ENCODE assay signal across 1 cellular context in the genomic region with DNA sequence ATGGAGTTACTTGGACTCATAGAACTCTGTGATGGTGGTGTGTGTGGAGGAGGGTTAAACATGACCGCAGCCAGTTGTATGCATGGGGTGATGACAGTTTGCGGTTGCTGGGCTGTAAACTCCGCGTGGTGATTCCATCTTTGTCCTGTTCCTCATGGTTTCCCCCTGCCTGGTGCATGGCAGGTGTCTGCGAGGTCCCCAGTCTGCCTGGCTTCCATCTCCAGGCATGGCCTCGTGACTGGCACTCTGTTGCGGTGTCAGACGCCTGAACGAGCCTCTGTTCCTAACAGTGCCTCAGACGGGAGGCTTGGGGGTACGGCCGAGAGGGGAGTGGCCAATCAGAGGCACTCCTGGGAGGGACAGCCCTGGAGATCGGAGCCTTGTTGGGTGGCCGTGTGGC.
A peak's percentile ranks its signal among the peaks of the same experiment; 100 is the strongest.
TF ChIP-seq lines count a peak whose summit lies in the region.

No MANE protein-coding gene starts in this region.

TF ChIP-seq in K562, 482 proteins besides CTCF, POLR2A, EP300 and RAD21 (continued from another document):
- TF ChIP-seq, protein P1, sequence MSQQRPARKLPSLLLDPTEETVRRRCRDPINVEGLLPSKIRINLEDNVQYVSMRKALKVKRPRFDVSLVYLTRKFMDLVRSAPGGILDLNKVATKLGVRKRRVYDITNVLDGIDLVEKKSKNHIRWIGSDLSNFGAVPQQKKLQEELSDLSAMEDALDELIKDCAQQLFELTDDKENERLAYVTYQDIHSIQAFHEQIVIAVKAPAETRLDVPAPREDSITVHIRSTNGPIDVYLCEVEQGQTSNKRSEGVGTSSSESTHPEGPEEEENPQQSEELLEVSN (IDR thresholded peaks at IDR 0.05; ENCODE audit: borderline replicate concordance in 1 of 2, extremely low read depth in 1 of 2, insufficient read depth in 1 of 2, insufficient read length in 1 of 2, low read depth in 1 of 2, low read length in 1 of 2, poor library complexity in 1 of 2, severe bottlenecking in 1 of 2) = peak in 1 of 2 experiments; percentile 51
- TF ChIP-seq CBFB (CRISPR knock-in tag; IDR thresholded peaks at IDR 0.05) (peak; percentile 86), ESRRA (IDR thresholded peaks at IDR 0.05; ENCODE audit: borderline replicate concordance, low read depth) (peak; percentile 65; the same call in 1 of the 2 replicates), RNF2 (IDR thresholded peaks at IDR 0.05) (peak; percentile 41; the same call in 1 of the 2 replicates), RBM34 (IDR thresholded peaks at IDR 0.05; ENCODE audit: borderline replicate concordance, insufficient read depth, low read length) (no peak), TEAD4 (IDR thresholded peaks at IDR 0.05; ENCODE audit: low read length) (peak; percentile 27; the same call in 1 of the 2 replicates), TEAD4 (CRISPR knock-in tag; IDR thresholded peaks at IDR 0.05; ENCODE audit: borderline replicate concordance) (no peak)
- TF ChIP-seq, protein P2, sequence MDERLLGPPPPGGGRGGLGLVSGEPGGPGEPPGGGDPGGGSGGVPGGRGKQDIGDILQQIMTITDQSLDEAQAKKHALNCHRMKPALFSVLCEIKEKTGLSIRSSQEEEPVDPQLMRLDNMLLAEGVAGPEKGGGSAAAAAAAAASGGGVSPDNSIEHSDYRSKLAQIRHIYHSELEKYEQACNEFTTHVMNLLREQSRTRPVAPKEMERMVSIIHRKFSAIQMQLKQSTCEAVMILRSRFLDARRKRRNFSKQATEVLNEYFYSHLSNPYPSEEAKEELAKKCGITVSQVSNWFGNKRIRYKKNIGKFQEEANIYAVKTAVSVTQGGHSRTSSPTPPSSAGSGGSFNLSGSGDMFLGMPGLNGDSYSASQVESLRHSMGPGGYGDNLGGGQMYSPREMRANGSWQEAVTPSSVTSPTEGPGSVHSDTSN (CRISPR knock-in tag; IDR thresholded peaks at IDR 0.05; ENCODE audit: low read depth) = no peak
- TF ChIP-seq, protein P2 (tag; conservative IDR thresholded peaks at IDR 0.05; ENCODE audit: low read depth) = peak; percentile 65
- TF ChIP-seq, protein P3, sequence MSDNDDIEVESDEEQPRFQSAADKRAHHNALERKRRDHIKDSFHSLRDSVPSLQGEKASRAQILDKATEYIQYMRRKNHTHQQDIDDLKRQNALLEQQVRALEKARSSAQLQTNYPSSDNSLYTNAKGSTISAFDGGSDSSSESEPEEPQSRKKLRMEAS (CRISPR knock-in tag; IDR thresholded peaks at IDR 0.05) = peak; percentile 66
- TF ChIP-seq, protein P4, sequence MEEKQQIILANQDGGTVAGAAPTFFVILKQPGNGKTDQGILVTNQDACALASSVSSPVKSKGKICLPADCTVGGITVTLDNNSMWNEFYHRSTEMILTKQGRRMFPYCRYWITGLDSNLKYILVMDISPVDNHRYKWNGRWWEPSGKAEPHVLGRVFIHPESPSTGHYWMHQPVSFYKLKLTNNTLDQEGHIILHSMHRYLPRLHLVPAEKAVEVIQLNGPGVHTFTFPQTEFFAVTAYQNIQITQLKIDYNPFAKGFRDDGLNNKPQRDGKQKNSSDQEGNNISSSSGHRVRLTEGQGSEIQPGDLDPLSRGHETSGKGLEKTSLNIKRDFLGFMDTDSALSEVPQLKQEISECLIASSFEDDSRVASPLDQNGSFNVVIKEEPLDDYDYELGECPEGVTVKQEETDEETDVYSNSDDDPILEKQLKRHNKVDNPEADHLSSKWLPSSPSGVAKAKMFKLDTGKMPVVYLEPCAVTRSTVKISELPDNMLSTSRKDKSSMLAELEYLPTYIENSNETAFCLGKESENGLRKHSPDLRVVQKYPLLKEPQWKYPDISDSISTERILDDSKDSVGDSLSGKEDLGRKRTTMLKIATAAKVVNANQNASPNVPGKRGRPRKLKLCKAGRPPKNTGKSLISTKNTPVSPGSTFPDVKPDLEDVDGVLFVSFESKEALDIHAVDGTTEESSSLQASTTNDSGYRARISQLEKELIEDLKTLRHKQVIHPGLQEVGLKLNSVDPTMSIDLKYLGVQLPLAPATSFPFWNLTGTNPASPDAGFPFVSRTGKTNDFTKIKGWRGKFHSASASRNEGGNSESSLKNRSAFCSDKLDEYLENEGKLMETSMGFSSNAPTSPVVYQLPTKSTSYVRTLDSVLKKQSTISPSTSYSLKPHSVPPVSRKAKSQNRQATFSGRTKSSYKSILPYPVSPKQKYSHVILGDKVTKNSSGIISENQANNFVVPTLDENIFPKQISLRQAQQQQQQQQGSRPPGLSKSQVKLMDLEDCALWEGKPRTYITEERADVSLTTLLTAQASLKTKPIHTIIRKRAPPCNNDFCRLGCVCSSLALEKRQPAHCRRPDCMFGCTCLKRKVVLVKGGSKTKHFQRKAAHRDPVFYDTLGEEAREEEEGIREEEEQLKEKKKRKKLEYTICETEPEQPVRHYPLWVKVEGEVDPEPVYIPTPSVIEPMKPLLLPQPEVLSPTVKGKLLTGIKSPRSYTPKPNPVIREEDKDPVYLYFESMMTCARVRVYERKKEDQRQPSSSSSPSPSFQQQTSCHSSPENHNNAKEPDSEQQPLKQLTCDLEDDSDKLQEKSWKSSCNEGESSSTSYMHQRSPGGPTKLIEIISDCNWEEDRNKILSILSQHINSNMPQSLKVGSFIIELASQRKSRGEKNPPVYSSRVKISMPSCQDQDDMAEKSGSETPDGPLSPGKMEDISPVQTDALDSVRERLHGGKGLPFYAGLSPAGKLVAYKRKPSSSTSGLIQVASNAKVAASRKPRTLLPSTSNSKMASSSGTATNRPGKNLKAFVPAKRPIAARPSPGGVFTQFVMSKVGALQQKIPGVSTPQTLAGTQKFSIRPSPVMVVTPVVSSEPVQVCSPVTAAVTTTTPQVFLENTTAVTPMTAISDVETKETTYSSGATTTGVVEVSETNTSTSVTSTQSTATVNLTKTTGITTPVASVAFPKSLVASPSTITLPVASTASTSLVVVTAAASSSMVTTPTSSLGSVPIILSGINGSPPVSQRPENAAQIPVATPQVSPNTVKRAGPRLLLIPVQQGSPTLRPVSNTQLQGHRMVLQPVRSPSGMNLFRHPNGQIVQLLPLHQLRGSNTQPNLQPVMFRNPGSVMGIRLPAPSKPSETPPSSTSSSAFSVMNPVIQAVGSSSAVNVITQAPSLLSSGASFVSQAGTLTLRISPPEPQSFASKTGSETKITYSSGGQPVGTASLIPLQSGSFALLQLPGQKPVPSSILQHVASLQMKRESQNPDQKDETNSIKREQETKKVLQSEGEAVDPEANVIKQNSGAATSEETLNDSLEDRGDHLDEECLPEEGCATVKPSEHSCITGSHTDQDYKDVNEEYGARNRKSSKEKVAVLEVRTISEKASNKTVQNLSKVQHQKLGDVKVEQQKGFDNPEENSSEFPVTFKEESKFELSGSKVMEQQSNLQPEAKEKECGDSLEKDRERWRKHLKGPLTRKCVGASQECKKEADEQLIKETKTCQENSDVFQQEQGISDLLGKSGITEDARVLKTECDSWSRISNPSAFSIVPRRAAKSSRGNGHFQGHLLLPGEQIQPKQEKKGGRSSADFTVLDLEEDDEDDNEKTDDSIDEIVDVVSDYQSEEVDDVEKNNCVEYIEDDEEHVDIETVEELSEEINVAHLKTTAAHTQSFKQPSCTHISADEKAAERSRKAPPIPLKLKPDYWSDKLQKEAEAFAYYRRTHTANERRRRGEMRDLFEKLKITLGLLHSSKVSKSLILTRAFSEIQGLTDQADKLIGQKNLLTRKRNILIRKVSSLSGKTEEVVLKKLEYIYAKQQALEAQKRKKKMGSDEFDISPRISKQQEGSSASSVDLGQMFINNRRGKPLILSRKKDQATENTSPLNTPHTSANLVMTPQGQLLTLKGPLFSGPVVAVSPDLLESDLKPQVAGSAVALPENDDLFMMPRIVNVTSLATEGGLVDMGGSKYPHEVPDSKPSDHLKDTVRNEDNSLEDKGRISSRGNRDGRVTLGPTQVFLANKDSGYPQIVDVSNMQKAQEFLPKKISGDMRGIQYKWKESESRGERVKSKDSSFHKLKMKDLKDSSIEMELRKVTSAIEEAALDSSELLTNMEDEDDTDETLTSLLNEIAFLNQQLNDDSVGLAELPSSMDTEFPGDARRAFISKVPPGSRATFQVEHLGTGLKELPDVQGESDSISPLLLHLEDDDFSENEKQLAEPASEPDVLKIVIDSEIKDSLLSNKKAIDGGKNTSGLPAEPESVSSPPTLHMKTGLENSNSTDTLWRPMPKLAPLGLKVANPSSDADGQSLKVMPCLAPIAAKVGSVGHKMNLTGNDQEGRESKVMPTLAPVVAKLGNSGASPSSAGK (IDR thresholded peaks at IDR 0.05) = peak; percentile 63
